ENCODE assay signal across 33 cellular contexts in the genomic region with DNA sequence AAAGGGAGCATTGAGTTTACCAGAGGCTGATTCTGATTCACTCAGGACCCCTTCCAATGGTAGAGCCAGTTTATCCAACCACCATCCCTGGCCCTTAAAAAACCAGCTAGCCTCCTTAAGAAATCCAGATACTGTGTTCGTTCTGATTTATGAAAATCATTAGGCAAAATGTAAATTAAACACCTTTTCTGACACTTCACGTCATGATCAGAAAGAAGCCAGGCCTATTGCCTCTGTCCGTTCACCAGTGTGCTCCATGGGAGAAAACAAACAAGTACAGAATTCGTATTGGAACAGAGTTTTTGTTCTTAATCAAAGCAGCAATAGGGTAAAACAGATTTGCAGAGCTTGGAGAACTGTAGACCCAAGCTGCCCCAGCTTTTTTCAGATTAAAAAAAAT.
"Had no signal": no experiment of that assay in that cellular context is flagged by ENCODE, and none has a peak within 500 bp of the region (broad histone marks: within the 10 kb centered on the region; RNA-seq: fewer than 3 reads in every experiment).

No MANE protein-coding gene starts in this region.

- H3K4me2 ChIP-seq: KMS-11 had no signal

- H3K36me3 ChIP-seq: MG63 had no signal

- H3K27ac ChIP-seq: KMS-11 had no signal

- H3K4me3 ChIP-seq: MG63 had no signal

- H3K9ac ChIP-seq: KMS-11 had no signal

- DNase-seq: Karpas-422, Kasumi-1, MG63, MM.1S, NCI-H1048, NCI-H1092, NCI-H1092 treated with DMSO at 0.1 percent for 48 hours, NCI-H1105, NCI-H1105 treated with DMSO at 0.1 percent for 48 hours, NCI-H1417, NCI-H1417 treated with DMSO at 0.1 percent for 48 hours, NCI-H1436, NCI-H1436 treated with DMSO at 0.1 percent for 48 hours, NCI-H146, NCI-H1694, NCI-H1694 treated with DMSO at 0.1 percent for 48 hours, NCI-H187, NCI-H187 treated with DMSO at 0.1 percent for 48 hours, NCI-H1930, NCI-H2029, NCI-H2029 treated with DMSO at 0.1 percent for 48 hours, NCI-H2081, NCI-H2081 treated with DMSO at 0.1 percent for 48 hours, NCI-H2107, NCI-H2171, NCI-H2171 treated with DMSO at 0.1 percent for 48 hours, NCI-H2227 treated with DMSO at 0.1 percent for 48 hours, NCI-H226, NCI-H345, NCI-H446, NCI-H446 treated with DMSO at 0.1 percent for 48 hours, NCI-H510A had no signal

- H3K27me3 ChIP-seq: MG63 had no signal

- H3K9me3 ChIP-seq: MG63 had no signal
